ENCODE assay signal across 1 cellular context in the genomic region with DNA sequence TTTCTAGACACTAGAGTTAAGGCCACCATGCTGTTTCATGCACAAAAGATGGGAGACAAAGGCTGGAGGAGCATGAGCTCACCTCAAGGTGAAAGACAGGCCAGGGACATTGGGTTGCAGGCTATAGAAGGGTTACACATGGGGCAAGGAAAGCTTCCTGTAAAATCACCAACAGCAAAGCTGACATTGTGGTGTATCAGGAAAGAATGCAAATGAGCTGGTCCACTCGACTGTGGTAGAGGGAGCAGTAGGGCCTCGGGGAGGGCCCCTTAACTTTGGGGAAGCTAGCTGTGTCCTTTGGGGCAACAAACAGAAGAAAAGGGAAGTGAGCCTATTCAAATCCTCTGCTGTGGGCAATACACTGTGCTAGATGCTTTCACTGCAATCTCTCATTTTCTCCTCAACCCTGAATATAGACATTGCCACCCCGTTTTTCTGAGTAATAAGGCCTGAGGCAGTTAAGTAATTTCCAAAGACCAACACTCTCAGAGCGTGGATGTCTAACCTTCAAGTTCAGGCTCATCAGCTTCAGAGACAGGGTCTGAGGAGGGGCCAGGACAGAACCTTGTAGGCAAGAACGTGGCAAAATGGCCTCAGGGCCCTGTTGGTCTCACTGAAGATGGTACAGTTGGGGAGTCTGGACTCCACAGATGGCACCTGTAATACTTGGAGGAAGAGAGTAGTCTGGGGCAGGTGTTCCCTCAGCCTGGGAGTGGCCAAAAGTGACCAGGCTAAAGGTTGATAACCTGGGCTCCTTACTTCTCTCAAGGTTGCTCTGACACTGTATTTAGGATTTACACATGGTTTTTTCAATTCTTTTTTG.
TF ChIP-seq lines count a peak whose summit lies in the region.

No MANE protein-coding gene starts in this region.

TF ChIP-seq in K562, 482 proteins besides CTCF, POLR2A, EP300 and RAD21 (continued from another document):
- no peak for TF ChIP-seq ZC3H4 (CRISPR knock-in tag; IDR thresholded peaks at IDR 0.05; ENCODE audit: borderline replicate concordance)
- no peak for TF ChIP-seq ZNF3 (CRISPR knock-in tag; IDR thresholded peaks at IDR 0.05)
- TF ChIP-seq ZNF586 (CRISPR knock-in tag; conservative IDR thresholded peaks at IDR 0.05): no peak
- TF ChIP-seq, protein P1, sequence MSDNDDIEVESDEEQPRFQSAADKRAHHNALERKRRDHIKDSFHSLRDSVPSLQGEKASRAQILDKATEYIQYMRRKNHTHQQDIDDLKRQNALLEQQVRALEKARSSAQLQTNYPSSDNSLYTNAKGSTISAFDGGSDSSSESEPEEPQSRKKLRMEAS (CRISPR knock-in tag; IDR thresholded peaks at IDR 0.05): 0 out of 2 replicates have a peak, but pooled peaks have one; percentile 15
- TF ChIP-seq, protein P2, sequence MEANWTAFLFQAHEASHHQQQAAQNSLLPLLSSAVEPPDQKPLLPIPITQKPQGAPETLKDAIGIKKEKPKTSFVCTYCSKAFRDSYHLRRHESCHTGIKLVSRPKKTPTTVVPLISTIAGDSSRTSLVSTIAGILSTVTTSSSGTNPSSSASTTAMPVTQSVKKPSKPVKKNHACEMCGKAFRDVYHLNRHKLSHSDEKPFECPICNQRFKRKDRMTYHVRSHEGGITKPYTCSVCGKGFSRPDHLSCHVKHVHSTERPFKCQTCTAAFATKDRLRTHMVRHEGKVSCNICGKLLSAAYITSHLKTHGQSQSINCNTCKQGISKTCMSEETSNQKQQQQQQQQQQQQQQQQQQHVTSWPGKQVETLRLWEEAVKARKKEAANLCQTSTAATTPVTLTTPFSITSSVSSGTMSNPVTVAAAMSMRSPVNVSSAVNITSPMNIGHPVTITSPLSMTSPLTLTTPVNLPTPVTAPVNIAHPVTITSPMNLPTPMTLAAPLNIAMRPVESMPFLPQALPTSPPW (CRISPR knock-in tag; IDR thresholded peaks at IDR 0.05): no peak
- TF ChIP-seq SNRNP70 (optimal IDR thresholded peaks at IDR 0.05; ENCODE audit: low read depth, low read length): no peak
- TF ChIP-seq ZNF354B (CRISPR knock-in tag; IDR thresholded peaks at IDR 0.05): no peak
- TF ChIP-seq, protein P3, sequence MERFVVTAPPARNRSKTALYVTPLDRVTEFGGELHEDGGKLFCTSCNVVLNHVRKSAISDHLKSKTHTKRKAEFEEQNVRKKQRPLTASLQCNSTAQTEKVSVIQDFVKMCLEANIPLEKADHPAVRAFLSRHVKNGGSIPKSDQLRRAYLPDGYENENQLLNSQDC (CRISPR knock-in tag; IDR thresholded peaks at IDR 0.05): no peak
- TF ChIP-seq ZNF696 (CRISPR knock-in tag; conservative IDR thresholded peaks at IDR 0.05): no peak
- no peak for TF ChIP-seq MYC (IDR thresholded peaks at IDR 0.05; ENCODE audit: low read depth, low read length)
- no peak for TF ChIP-seq MYC (CRISPR knock-in tag; IDR thresholded peaks at IDR 0.05; ENCODE audit: borderline replicate concordance, low read depth)
- no peak for TF ChIP-seq U2AF2 (optimal IDR thresholded peaks at IDR 0.05; ENCODE audit: low read depth, low read length)
- TF ChIP-seq MCM2 (IDR thresholded peaks at IDR 0.05; ENCODE audit: low read depth): no peak
- peak; percentile 74; the same call in 1 of the 2 replicates for TF ChIP-seq SPI1 (IDR thresholded peaks at IDR 0.05; ENCODE audit: borderline replicate concordance, low read depth, low read length)
- no peak for TF ChIP-seq HDGF (IDR thresholded peaks at IDR 0.05)
- no peak for TF ChIP-seq SNIP1 (IDR thresholded peaks at IDR 0.05; ENCODE audit: low read depth)
- TF ChIP-seq ZNF253 (CRISPR knock-in tag; conservative IDR thresholded peaks at IDR 0.05): no peak
- no peak for TF ChIP-seq MEF2D (tag; conservative IDR thresholded peaks at IDR 0.05; ENCODE audit: low read depth)
